Comparison of ENCODE assay signal across 23 cellular contexts in the genomic region with DNA sequence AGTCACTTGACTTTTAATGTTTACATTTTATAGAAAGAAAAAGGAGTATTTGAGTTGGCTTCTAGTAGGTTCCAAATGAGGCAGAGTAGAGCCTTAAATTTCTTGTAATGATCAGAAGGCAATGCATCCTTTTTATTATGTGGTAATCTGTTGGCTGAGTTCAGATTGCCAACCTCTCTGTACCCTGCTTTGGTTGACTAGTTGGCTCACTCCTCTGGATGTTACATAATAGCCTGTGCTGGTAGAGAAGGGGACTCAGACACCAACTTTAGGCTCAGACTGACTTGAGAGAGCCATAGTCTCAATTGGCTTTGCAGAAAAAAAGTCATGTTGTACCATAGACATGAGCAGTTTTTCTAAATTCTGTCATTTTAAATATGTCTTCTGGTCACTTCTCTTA. TPM values are rescaled to one million over a fixed set of nuclear protein-coding genes. Genes with fewer than 3 reads are reported as not detected.
DNase-seq lines count a peak whose midpoint lies in the region; ATAC-seq and TF ChIP-seq lines count a peak whose summit lies in the region.
"Had no signal": no experiment of that assay in that cellular context is flagged by ENCODE, and none has a peak within 500 bp of the region (broad histone marks: within the 10 kb centered on the region; RNA-seq: fewer than 3 reads in every experiment).

No MANE protein-coding gene starts in this region.

- POLR2A ChIA-PET in activated CD4-positive, alpha-beta T cell treated with anti-CD3 and anti-CD28 coated beads for 36 hours (lab: Charles Lee) = no interaction called here

- H3K36me3 Mint-ChIP-seq in activated CD4-positive, alpha-beta T cell treated with anti-CD3 and anti-CD28 coated beads for 36 hours (ENCODE audit: low read depth) = no peaks in the 10 kb centered on the region
- H3K36me3 Mint-ChIP-seq: activated naive CD4-positive, alpha-beta T cell treated with anti-CD3 and anti-CD28 coated beads, Interleukin-2, amount 50 U/mL, for 72 hours had no signal

- no peak for DNase-seq in activated CD4-positive, alpha-beta T cell treated with anti-CD3 and anti-CD28 coated beads for 36 hours
- no peak for DNase-seq in activated CD4-positive, alpha-beta T cell treated with anti-CD3 and anti-CD28 coated beads, Interleukin-2, amount 50 U/mL, for 4 hours
- DNase-seq in NCI-H2107 treated with DMSO at 0.1 percent for 48 hours (lab: John Stamatoyannopoulos, UW; ENCODE audit: unreplicated experiment) (peak; percentile 54), right lobe of liver (peak in 1 of 3 donors; percentile 62), DMS114 treated with DMSO at 0.1 percent for 48 hours (lab: John Stamatoyannopoulos, UW; ENCODE audit: unreplicated experiment) (no peak), NCI-H526 treated with DMSO at 0.1 percent for 48 hours (lab: John Stamatoyannopoulos, UW) (no peak), spleen (no peak), NCI-H446 treated with DMSO at 0.1 percent for 48 hours (lab: John Stamatoyannopoulos, UW) (no peak)
- DNase-seq: activated CD4-positive, CD25-positive, alpha-beta regulatory T cell; activated CD8-positive, alpha-beta memory T cell treated with anti-CD3 and anti-CD28 coated beads for 24 hours; activated T-cell treated with anti-CD3 and anti-CD28 coated beads, Interleukin-2, amount 50 U/mL, for 72 hours; foreskin keratinocyte; IMR-90; kidney glomerular epithelial cell; MG63; NCI-H226; OCI-M1; retina; T-helper 2 cell; tibial artery had no signal

- no peaks in the 10 kb centered on the region for H3K9me3 ChIP-seq in right lobe of liver
- H3K9me3 ChIP-seq in spleen = no peaks in the 10 kb centered on the region
- H3K9me3 ChIP-seq: MG63, SJSA1, tibial artery had no signal

- peaks cover 34% of the 10 kb centered on the region for H3K4me1 Mint-ChIP-seq in activated CD4-positive, alpha-beta T cell treated with anti-CD3 and anti-CD28 coated beads for 36 hours

- H3K27me3 ChIP-seq in right lobe of liver (no peaks in the 10 kb centered on the region), spleen (replicated peaks in 1 of 7) (no peaks in the 10 kb centered on the region)
- H3K27me3 ChIP-seq: foreskin keratinocyte, MG63, SJSA1, tibial artery had no signal

- H3K4me1 ChIP-seq in right lobe of liver (peaks cover 0 to 24% (median 4%) of the 10 kb centered on the region in 4 donors), spleen (peaks cover 0 to 52% (median 15%) of the 10 kb centered on the region in 6 donors)
- H3K4me1 ChIP-seq: foreskin keratinocyte, SJSA1, tibial artery had no signal

- H3K27ac Mint-ChIP-seq in activated CD4-positive, alpha-beta T cell treated with anti-CD3 and anti-CD28 coated beads for 36 hours = peak overlapping the region; percentile 40
- H3K27ac Mint-ChIP-seq: activated naive CD4-positive, alpha-beta T cell treated with anti-CD3 and anti-CD28 coated beads, Interleukin-2, amount 50 U/mL, for 72 hours; activated T-cell treated with anti-CD3 and anti-CD28 coated beads, Interleukin-2, amount 50 U/mL, for 72 hours had no signal

- H3K36me3 ChIP-seq in right lobe of liver (no peaks in the 10 kb centered on the region), spleen (no peaks in the 10 kb centered on the region)
- H3K36me3 ChIP-seq: MG63, SJSA1, tibial artery had no signal

- H3K4me3 ChIP-seq in right lobe of liver (no peak overlapping the region), spleen (no peak overlapping the region)
- H3K4me3 ChIP-seq: coronary artery, MG63, SJSA1, tibial artery had no signal

- no peaks in the 10 kb centered on the region for H3K27me3 Mint-ChIP-seq in activated CD4-positive, alpha-beta T cell treated with anti-CD3 and anti-CD28 coated beads for 36 hours

- H3K4me3 Mint-ChIP-seq in activated CD4-positive, alpha-beta T cell treated with anti-CD3 and anti-CD28 coated beads for 36 hours = no peak overlapping the region

- no peak for ATAC-seq in activated CD4-positive, alpha-beta T cell treated with anti-CD3 and anti-CD28 coated beads for 36 hours
- peak; percentile 74 to 89 (median 86) for ATAC-seq in right lobe of liver
- ATAC-seq: activated naive CD4-positive, alpha-beta T cell treated with anti-CD3 and anti-CD28 coated beads, Interleukin-2, amount 50 U/mL, for 72 hours; activated T-cell treated with anti-CD3 and anti-CD28 coated beads, Interleukin-2, amount 50 U/mL, for 72 hours; foreskin keratinocyte had no signal

- TF ChIP-seq CTCF in right lobe of liver (IDR thresholded peaks at IDR 0.05) = no peak
- TF ChIP-seq CTCF in spleen (IDR thresholded peaks at IDR 0.05 in 8 of 11, conservative IDR thresholded peaks at IDR 0.05 in 3 of 11) = no peak

- H3K9me3 Mint-ChIP-seq in activated CD4-positive, alpha-beta T cell treated with anti-CD3 and anti-CD28 coated beads for 36 hours (ENCODE audit: low read depth) = no peaks in the 10 kb centered on the region
- H3K9me3 Mint-ChIP-seq: activated naive CD4-positive, alpha-beta T cell treated with anti-CD3 and anti-CD28 coated beads, Interleukin-2, amount 50 U/mL, for 72 hours; activated T-cell treated with anti-CD3 and anti-CD28 coated beads, Interleukin-2, amount 50 U/mL, for 72 hours had no signal

- H3K27ac ChIP-seq in right lobe of liver (peak overlapping the region in 1 of 3 donors; percentile 19), spleen (no peak overlapping the region)
- H3K27ac ChIP-seq: coronary artery, foreskin keratinocyte, SJSA1, tibial artery had no signal

- CTCF ChIA-PET in activated CD4-positive, alpha-beta T cell treated with anti-CD3 and anti-CD28 coated beads for 36 hours (lab: Charles Lee) = interaction anchor here (1.6 kb wide), 1 partner anchor 48 kb away, joined by 3 read pairs; no protein-coding TSS in a partner anchor

- intact Hi-C loops in activated CD4-positive, alpha-beta T cell treated with anti-CD3 and anti-CD28 coated beads for 36 hours (cut with DNase I, micrococcal nuclease) = loop anchor here (2.0 kb wide), 3 partner anchors 23 to 47 kb away; partner anchors contain the start of gene GLCCI1 (in 1 of the 2)
- intact Hi-C loops in right lobe of liver (cut with DNase I) = no loop called here
- intact Hi-C loops in spleen (cut with DNase I; ENCODE audit: low total_unique reads) = no loop called here

- TF ChIP-seq POLR2A in right lobe of liver (IDR thresholded peaks at IDR 0.05) (no peak), spleen (IDR thresholded peaks at IDR 0.05) (no peak)

RNA-seq across cellular contexts. Expression of gene GLCCI1, which starts 46.8 kb away (rescaled TPM):
- total RNA-seq in activated CD4-positive, alpha-beta T cell treated with anti-CD3 and anti-CD28 coated beads for 36 hours = 10 to 100 TPM; 12.3 to 15.1 TPM
- total RNA-seq in right lobe of liver = 10 to 100 TPM in 1 of 6 experiments, 1 to 10 TPM in 5; 2.4 to 11.1 (median 5.0) TPM
- total RNA-seq in spleen = 10 to 100 TPM; 35.7 to 53.2 (median 44.8) TPM
- polyA plus RNA-seq in spleen = 1 to 10 TPM; 9.1 to 9.6 (median 9.4) TPM

Comparison
In these comparisons a context has a peak if more than half of its experiments do, and no peak if none do; other contexts are left out.
1. intact Hi-C loops: an anchor here in activated CD4-positive, alpha-beta T cell treated with anti-CD3 and anti-CD28 coated beads for 36 hours (2.0 kb wide); none called in right lobe of liver and spleen.